13 cellular contexts compared by ENCODE assay signal in the genomic region with DNA sequence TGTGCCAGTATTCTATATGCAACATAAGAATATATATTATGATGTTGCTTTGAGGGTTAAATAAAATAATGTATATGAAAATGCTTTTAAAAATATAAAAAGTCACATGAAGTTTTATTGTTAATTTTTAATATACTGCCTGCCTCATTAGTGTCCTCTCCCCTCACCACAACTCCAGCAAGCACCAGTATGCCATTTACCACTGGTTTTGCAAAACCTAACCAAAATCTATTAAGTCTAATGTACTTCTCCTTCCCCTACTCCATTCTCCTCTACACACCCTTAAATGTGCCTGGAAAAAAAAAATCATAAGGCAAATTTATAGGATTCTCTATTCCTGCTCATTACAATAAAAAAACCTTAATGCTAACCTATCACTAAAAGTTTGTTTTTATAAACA. TPM values are rescaled to one million over a fixed set of nuclear protein-coding genes. Genes with fewer than 3 reads are reported as not detected.
A peak's percentile ranks its signal among the peaks of the same experiment; 100 is the strongest.
DNase-seq lines count a peak whose midpoint lies in the region; ATAC-seq and TF ChIP-seq lines count a peak whose summit lies in the region.
"Had no signal": no experiment of that assay in that cellular context is flagged by ENCODE, and none has a peak within 500 bp of the region (broad histone marks: within the 10 kb centered on the region; RNA-seq: fewer than 3 reads in every experiment).

No MANE protein-coding gene starts in this region.

- no peaks in the 10 kb centered on the region for H3F3A ChIP-seq in GM23338 (replicated peaks; ENCODE audit: low read depth)
- no peaks in the 10 kb centered on the region for H3F3A ChIP-seq in SU-DHL-6 (ENCODE audit: insufficient read depth)

- H3K9ac ChIP-seq in SU-DHL-6 (ENCODE audit: low read length), result no peak overlapping the region
- H3K9ac ChIP-seq: BLaER1, KMS-11 had no signal

- H3K4me3 ChIP-seq in GM23338 (no peak overlapping the region), SU-DHL-6 (ENCODE audit: insufficient read depth, low read length, poor library complexity, severe bottlenecking) (no peak overlapping the region)
- H3K4me3 ChIP-seq: BLaER1 had no signal

- no peak overlapping the region for H2AFZ ChIP-seq in GM23338
- H2AFZ ChIP-seq in SU-DHL-6 (ENCODE audit: low read depth, low read length, severe bottlenecking), result no peak overlapping the region

- H3K79me2 ChIP-seq in GM23338 (replicated peaks; ENCODE audit: insufficient read depth) (no peaks in the 10 kb centered on the region), SU-DHL-6 (ENCODE audit: insufficient read depth, low read length) (no peaks in the 10 kb centered on the region)

- H3K27ac Mint-ChIP-seq in GM23338, result no peak overlapping the region

- H3K4me3 Mint-ChIP-seq in GM23338, result no peak overlapping the region
- H3K4me3 Mint-ChIP-seq: CD8-positive, alpha-beta memory T cell had no signal

- DNase-seq in GM23338 (ENCODE audit: low spot score) (no peak), COLO668 (lab: John Stamatoyannopoulos, UW; ENCODE audit: unreplicated experiment) (no peak), NOMO-1 treated with DMSO at 0.1 percent for 48 hours (lab: John Stamatoyannopoulos, UW; ENCODE audit: unreplicated experiment) (no peak)
- DNase-seq: 8988T; AML-193; CD8-positive, alpha-beta memory T cell had no signal

- H3K4me1 ChIP-seq in GM23338 (ENCODE audit: insufficient read depth), result peaks cover 39% of the 10 kb centered on the region
- H3K4me1 ChIP-seq: BLaER1 had no signal

- H3K27ac ChIP-seq in GM23338 (ENCODE audit: low read depth), result no peak overlapping the region
- no peak overlapping the region for H3K27ac ChIP-seq in SU-DHL-6 (ENCODE audit: low read depth, low read length)
- H3K27ac ChIP-seq: BLaER1, KMS-11 had no signal

- H3K4me2 ChIP-seq in GM23338 (peak overlapping the region; percentile 63; the same call in 1 of the 2 replicates), SU-DHL-6 (ENCODE audit: low read depth, low read length, poor library complexity, severe bottlenecking) (peak overlapping the region; percentile 3)
- H3K4me2 ChIP-seq: BLaER1, KMS-11 had no signal

- H3K36me3 ChIP-seq in GM23338 (ENCODE audit: insufficient read depth) (no peaks in the 10 kb centered on the region), SU-DHL-6 (ENCODE audit: low read length) (no peaks in the 10 kb centered on the region)
- H3K36me3 ChIP-seq: BLaER1 had no signal

- H3K9me3 Mint-ChIP-seq in GM23338, result no peaks in the 10 kb centered on the region

- H3K9me2 ChIP-seq in GM23338 (ENCODE audit: insufficient read depth) (peaks cover 10% of the 10 kb centered on the region; the same call in 1 of the 2 replicates), SU-DHL-6 (replicated peaks; ENCODE audit: insufficient read depth, low read length) (no peaks in the 10 kb centered on the region)

- H3K9me3 ChIP-seq in SU-DHL-6 (ENCODE audit: insufficient read depth, low read length), result no peaks in the 10 kb centered on the region

- ATAC-seq in GM18499 (IDR thresholded peaks at IDR 0.05; ENCODE audit: insufficient read depth, unreplicated experiment) (peak; percentile 55), GM23338 (no peak), HG03378 (IDR thresholded peaks at IDR 0.05; ENCODE audit: unreplicated experiment) (peak; percentile 73), HG03159 (IDR thresholded peaks at IDR 0.05; ENCODE audit: unreplicated experiment) (no peak)
- ATAC-seq: HCT116 had no signal

- TF ChIP-seq CTCF in GM23338 (conservative IDR thresholded peaks at IDR 0.05; ENCODE audit: low read depth in 2 of 2) (no peak), SU-DHL-6 (IDR thresholded peaks at IDR 0.05; ENCODE audit: insufficient read depth, low read length, poor library complexity, severe bottlenecking) (no peak)

- H3K27me3 ChIP-seq in GM23338 (ENCODE audit: insufficient read depth), result no peaks in the 10 kb centered on the region
- H3K27me3 ChIP-seq in SU-DHL-6 (ENCODE audit: low read length), result no peaks in the 10 kb centered on the region
- H3K27me3 ChIP-seq: BLaER1 had no signal

- H4K20me1 ChIP-seq in GM23338 (replicated peaks; ENCODE audit: insufficient read depth) (no peaks in the 10 kb centered on the region), SU-DHL-6 (ENCODE audit: low read depth, low read length) (no peaks in the 10 kb centered on the region)
- H4K20me1 ChIP-seq: BLaER1 had no signal

- no peaks in the 10 kb centered on the region for H3K27me3 Mint-ChIP-seq in GM23338 (ENCODE audit: insufficient read depth, low read depth, poor library complexity)
- H3K27me3 Mint-ChIP-seq: CD8-positive, alpha-beta memory T cell had no signal

- H3K4me1 Mint-ChIP-seq in GM23338, result peaks cover 33% of the 10 kb centered on the region
- H3K4me1 Mint-ChIP-seq: CD8-positive, alpha-beta memory T cell had no signal

- H3K36me3 Mint-ChIP-seq in GM23338 (ENCODE audit: low read depth), result no peaks in the 10 kb centered on the region

TF ChIP-seq in GM23338, 12 proteins besides CTCF, POLR2A, EP300 and RAD21 (continues in another document):
- TF ChIP-seq ZNF114 (CRISPR knock-in tag; IDR thresholded peaks at IDR 0.05) (no peak), JUNB (IDR thresholded peaks at IDR 0.05; ENCODE audit: unreplicated experiment) (no peak), EZH2 (IDR thresholded peaks at IDR 0.05; ENCODE audit: low read depth, unreplicated experiment) (no peak), STAT1 (IDR thresholded peaks at IDR 0.05; ENCODE audit: unreplicated experiment) (no peak), ZNF331 (CRISPR knock-in tag; IDR thresholded peaks at IDR 0.05; ENCODE audit: low read depth) (no peak)
- TF ChIP-seq, protein P1, sequence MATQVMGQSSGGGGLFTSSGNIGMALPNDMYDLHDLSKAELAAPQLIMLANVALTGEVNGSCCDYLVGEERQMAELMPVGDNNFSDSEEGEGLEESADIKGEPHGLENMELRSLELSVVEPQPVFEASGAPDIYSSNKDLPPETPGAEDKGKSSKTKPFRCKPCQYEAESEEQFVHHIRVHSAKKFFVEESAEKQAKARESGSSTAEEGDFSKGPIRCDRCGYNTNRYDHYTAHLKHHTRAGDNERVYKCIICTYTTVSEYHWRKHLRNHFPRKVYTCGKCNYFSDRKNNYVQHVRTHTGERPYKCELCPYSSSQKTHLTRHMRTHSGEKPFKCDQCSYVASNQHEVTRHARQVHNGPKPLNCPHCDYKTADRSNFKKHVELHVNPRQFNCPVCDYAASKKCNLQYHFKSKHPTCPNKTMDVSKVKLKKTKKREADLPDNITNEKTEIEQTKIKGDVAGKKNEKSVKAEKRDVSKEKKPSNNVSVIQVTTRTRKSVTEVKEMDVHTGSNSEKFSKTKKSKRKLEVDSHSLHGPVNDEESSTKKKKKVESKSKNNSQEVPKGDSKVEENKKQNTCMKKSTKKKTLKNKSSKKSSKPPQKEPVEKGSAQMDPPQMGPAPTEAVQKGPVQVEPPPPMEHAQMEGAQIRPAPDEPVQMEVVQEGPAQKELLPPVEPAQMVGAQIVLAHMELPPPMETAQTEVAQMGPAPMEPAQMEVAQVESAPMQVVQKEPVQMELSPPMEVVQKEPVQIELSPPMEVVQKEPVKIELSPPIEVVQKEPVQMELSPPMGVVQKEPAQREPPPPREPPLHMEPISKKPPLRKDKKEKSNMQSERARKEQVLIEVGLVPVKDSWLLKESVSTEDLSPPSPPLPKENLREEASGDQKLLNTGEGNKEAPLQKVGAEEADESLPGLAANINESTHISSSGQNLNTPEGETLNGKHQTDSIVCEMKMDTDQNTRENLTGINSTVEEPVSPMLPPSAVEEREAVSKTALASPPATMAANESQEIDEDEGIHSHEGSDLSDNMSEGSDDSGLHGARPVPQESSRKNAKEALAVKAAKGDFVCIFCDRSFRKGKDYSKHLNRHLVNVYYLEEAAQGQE (IDR thresholded peaks at IDR 0.05; ENCODE audit: unreplicated experiment), result no peak
- TF ChIP-seq, protein P2, sequence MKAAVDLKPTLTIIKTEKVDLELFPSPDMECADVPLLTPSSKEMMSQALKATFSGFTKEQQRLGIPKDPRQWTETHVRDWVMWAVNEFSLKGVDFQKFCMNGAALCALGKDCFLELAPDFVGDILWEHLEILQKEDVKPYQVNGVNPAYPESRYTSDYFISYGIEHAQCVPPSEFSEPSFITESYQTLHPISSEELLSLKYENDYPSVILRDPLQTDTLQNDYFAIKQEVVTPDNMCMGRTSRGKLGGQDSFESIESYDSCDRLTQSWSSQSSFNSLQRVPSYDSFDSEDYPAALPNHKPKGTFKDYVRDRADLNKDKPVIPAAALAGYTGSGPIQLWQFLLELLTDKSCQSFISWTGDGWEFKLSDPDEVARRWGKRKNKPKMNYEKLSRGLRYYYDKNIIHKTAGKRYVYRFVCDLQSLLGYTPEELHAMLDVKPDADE (IDR thresholded peaks at IDR 0.05), result no peak

RNA-seq across cellular contexts. Expression of a gene that starts 24.0 kb away (rescaled TPM):
- 14.8 and 19.0 TPM in 2 replicates for total RNA-seq in GM23338 (2014; rRNA removed; shearing (Covaris generic))
- polyA plus RNA-seq in GM23338 (2016; fragmentation: Nextera tagmentation; extraction: Ambion mirVana), result 8.2 and 9.9 TPM in 2 replicates

Comparison
In these comparisons a context has a peak if more than half of its experiments do, and no peak if none do; other contexts are left out.
1. ATAC-seq: peak in GM18499 (single experiment) and HG03378 (single experiment); none in GM23338 (single experiment) and HG03159 (single experiment).